17 cellular contexts compared by ENCODE assay signal in genomic region chr18:69755856-69756496, GRCh38.
DNase-seq lines count a peak whose midpoint lies in the region; ATAC-seq lines count a peak whose summit lies in the region.
"Had no signal": no experiment of that assay in that cellular context is flagged by ENCODE, and none has a peak within 500 bp of the region (broad histone marks: within the 10 kb centered on the region; RNA-seq: fewer than 3 reads in every experiment).

No MANE protein-coding gene starts in this region.

- H3K27me3 Mint-ChIP-seq in activated naive CD4-positive, alpha-beta T cell treated with anti-CD3 and anti-CD28 coated beads for 36 hours (ENCODE audit: low read depth) = no peaks in the 10 kb centered on the region
- H3K27me3 Mint-ChIP-seq in CD8-positive, alpha-beta memory T cell = no peaks in the 10 kb centered on the region
- peaks cover 2% of the 10 kb centered on the region for H3K27me3 Mint-ChIP-seq in T-helper 2 cell treated with Interferon-gamma antibody and Interleukin-4, amounts not matched to agents 5 μg/mL and 100 μg/mL, for 36 hours (ENCODE audit: low read depth)
- no peaks in the 10 kb centered on the region for H3K27me3 Mint-ChIP-seq in naive thymus-derived CD4-positive, alpha-beta T cell

- H3K36me3 Mint-ChIP-seq in activated naive CD4-positive, alpha-beta T cell treated with anti-CD3 and anti-CD28 coated beads for 36 hours (ENCODE audit: low read depth) = peaks cover 8% of the 10 kb centered on the region
- H3K36me3 Mint-ChIP-seq in CD8-positive, alpha-beta memory T cell = peaks cover 0 to 10% (median 9%) of the 10 kb centered on the region in 3 donors
- H3K36me3 Mint-ChIP-seq in T-helper 2 cell treated with Interferon-gamma antibody and Interleukin-4, amounts not matched to agents 5 μg/mL and 100 μg/mL, for 36 hours (ENCODE audit: low read depth) = peaks cover 6% of the 10 kb centered on the region
- peaks cover 11 to 29% (median 19%) of the 10 kb centered on the region in 5 donors for H3K36me3 Mint-ChIP-seq in naive thymus-derived CD4-positive, alpha-beta T cell
- H3K36me3 Mint-ChIP-seq: CD14-positive monocyte had no signal

- POLR2A ChIA-PET in CD8-positive, alpha-beta memory T cell (lab: Charles Lee) = no interaction called here
- POLR2A ChIA-PET in naive thymus-derived CD4-positive, alpha-beta T cell (lab: Charles Lee) = interaction anchor here (1.9 kb wide), 1 partner anchor 201 kb away, joined by 5 read pairs; no protein-coding TSS in a partner anchor

- peaks cover 20% of the 10 kb centered on the region for H3K4me1 ChIP-seq in CD8-positive, alpha-beta memory T cell (ENCODE audit: insufficient read depth, low read length)
- H3K4me1 ChIP-seq in naive thymus-derived CD4-positive, alpha-beta T cell (ENCODE audit: control insufficient read depth in 2 of 2, insufficient read depth in 2 of 2, low read length in 2 of 2) = peaks cover 5 to 10% of the 10 kb centered on the region in 2 donors

- H3K9me3 ChIP-seq in CD8-positive, alpha-beta memory T cell (ENCODE audit: low read length) = no peaks in the 10 kb centered on the region
- peaks cover 0 to 6% (median 0%) of the 10 kb centered on the region in 3 experiments for H3K9me3 ChIP-seq in naive thymus-derived CD4-positive, alpha-beta T cell (ENCODE audit: control insufficient read depth in 2 of 3, low read length in 3 of 3)

- intact Hi-C loops in activated naive CD4-positive, alpha-beta T cell treated with anti-CD3 and anti-CD28 coated beads for 36 hours (cut with micrococcal nuclease) = no loop called here
- intact Hi-C loops in naive thymus-derived CD4-positive, alpha-beta T cell (cut with micrococcal nuclease) = no loop called here

- ATAC-seq in naive thymus-derived CD4-positive, alpha-beta T cell = peak; percentile 58
- ATAC-seq: PC-3 had no signal

- in situ Hi-C loops in KBM-7 (cut with MboI; ENCODE audit: low pct_unique_long_range_greater_than_20kb, low sequenced_read_pairs) = no loop called here

- H3K36me3 ChIP-seq in CD8-positive, alpha-beta memory T cell (ENCODE audit: insufficient read depth, low read length) = no peaks in the 10 kb centered on the region
- no peaks in the 10 kb centered on the region for H3K36me3 ChIP-seq in naive thymus-derived CD4-positive, alpha-beta T cell (ENCODE audit: control insufficient read depth in 2 of 3, insufficient read depth in 3 of 3, low read length in 3 of 3)

- no peak overlapping the region for H3K4me3 Mint-ChIP-seq in activated naive CD4-positive, alpha-beta T cell treated with anti-CD3 and anti-CD28 coated beads for 36 hours
- peak overlapping the region in 5 of 7 donors; percentile 2 to 76 (median 35) for H3K4me3 Mint-ChIP-seq in CD8-positive, alpha-beta memory T cell
- peak overlapping the region; percentile 0 for H3K4me3 Mint-ChIP-seq in T-helper 2 cell treated with Interferon-gamma antibody and Interleukin-4, amounts not matched to agents 5 μg/mL and 100 μg/mL, for 36 hours
- H3K4me3 Mint-ChIP-seq in naive thymus-derived CD4-positive, alpha-beta T cell = peak overlapping the region; percentile 2 to 63 (median 30)
- H3K4me3 Mint-ChIP-seq: CD14-positive monocyte, H9 had no signal

- DNase-seq in activated naive CD4-positive, alpha-beta T cell treated with anti-CD3 and anti-CD28 coated beads for 36 hours = no peak
- DNase-seq in activated naive CD4-positive, alpha-beta T cell (lab: John Stamatoyannopoulos, UW) = no peak
- peak in 2 of 5 donors; percentile 18 to 47 for DNase-seq in CD8-positive, alpha-beta memory T cell
- DNase-seq in T-helper 2 cell treated with Interferon-gamma antibody and Interleukin-4, amounts not matched to agents 5 μg/mL and 100 μg/mL, for 36 hours (ENCODE audit: low spot score) = no peak
- peak in 7 of 9 donors; percentile 11 to 66 (median 47) for DNase-seq in naive thymus-derived CD4-positive, alpha-beta T cell
- no peak for DNase-seq in stimulated activated CD4-positive, alpha-beta T cell treated with anti-CD3 and anti-CD28 coated beads, Interleukin-1b, Interleukin-23, amount 100 ng/mL, for 48 hours
- no peak for DNase-seq in KBM-7
- DNase-seq: ACHN, AML-193, H9, Karpas-422, NCI-H1105, NCI-H1694, NCI-H510A treated with DMSO at 0.1 percent for 48 hours, NCI-H82, PC-3 had no signal

- CTCF ChIA-PET in activated naive CD4-positive, alpha-beta T cell treated with anti-CD3 and anti-CD28 coated beads for 36 hours (lab: Charles Lee) = no interaction called here
- CTCF ChIA-PET in CD8-positive, alpha-beta memory T cell (lab: Charles Lee) = no interaction called here
- CTCF ChIA-PET in naive thymus-derived CD4-positive, alpha-beta T cell (lab: Charles Lee) = interaction anchor here (1.0 kb wide), 1 partner anchor 51 kb away, joined by 3 read pairs; no protein-coding TSS in a partner anchor

- H3K27me3 ChIP-seq in CD8-positive, alpha-beta memory T cell (ENCODE audit: insufficient read depth, low read length, poor library complexity, severe bottlenecking) = no peaks in the 10 kb centered on the region
- no peaks in the 10 kb centered on the region for H3K27me3 ChIP-seq in naive thymus-derived CD4-positive, alpha-beta T cell (ENCODE audit: control insufficient read depth in 2 of 2, insufficient read depth in 2 of 2, low read length in 2 of 2)

- peaks cover 39% of the 10 kb centered on the region for H3K4me1 Mint-ChIP-seq in activated naive CD4-positive, alpha-beta T cell treated with anti-CD3 and anti-CD28 coated beads for 36 hours (ENCODE audit: low read depth)
- H3K4me1 Mint-ChIP-seq in CD8-positive, alpha-beta memory T cell = peaks cover 17 to 44% (median 43%) of the 10 kb centered on the region in 3 donors
- peaks cover 11% of the 10 kb centered on the region for H3K4me1 Mint-ChIP-seq in T-helper 2 cell treated with Interferon-gamma antibody and Interleukin-4, amounts not matched to agents 5 μg/mL and 100 μg/mL, for 36 hours (ENCODE audit: low read depth)
- H3K4me1 Mint-ChIP-seq in naive thymus-derived CD4-positive, alpha-beta T cell = peaks cover 17 to 60% (median 48%) of the 10 kb centered on the region in 7 donors
- H3K4me1 Mint-ChIP-seq: CD14-positive monocyte had no signal

- no peak overlapping the region for H3K27ac ChIP-seq in CD8-positive, alpha-beta memory T cell (ENCODE audit: low read depth, low read length)
- no peak overlapping the region for H3K27ac ChIP-seq in naive thymus-derived CD4-positive, alpha-beta T cell (ENCODE audit: low read depth, low read length)

- H3K4me3 ChIP-seq in CD8-positive, alpha-beta memory T cell (ENCODE audit: low read length) = no peak overlapping the region
- no peak overlapping the region for H3K4me3 ChIP-seq in naive thymus-derived CD4-positive, alpha-beta T cell (ENCODE audit: low read length)

- H3K9me3 Mint-ChIP-seq in activated naive CD4-positive, alpha-beta T cell treated with anti-CD3 and anti-CD28 coated beads for 36 hours = peaks cover 10% of the 10 kb centered on the region
- H3K9me3 Mint-ChIP-seq in CD8-positive, alpha-beta memory T cell = peaks cover 0 to 6% (median 3%) of the 10 kb centered on the region in 5 donors
- peaks cover 4% of the 10 kb centered on the region for H3K9me3 Mint-ChIP-seq in T-helper 2 cell treated with Interferon-gamma antibody and Interleukin-4, amounts not matched to agents 5 μg/mL and 100 μg/mL, for 36 hours
- peaks cover 4 to 39% (median 18%) of the 10 kb centered on the region in 11 donors for H3K9me3 Mint-ChIP-seq in naive thymus-derived CD4-positive, alpha-beta T cell

- peak overlapping the region; percentile 3 for H3K27ac Mint-ChIP-seq in activated naive CD4-positive, alpha-beta T cell treated with anti-CD3 and anti-CD28 coated beads for 36 hours
- peak overlapping the region in 5 of 8 donors; percentile 1 to 42 (median 27) for H3K27ac Mint-ChIP-seq in CD8-positive, alpha-beta memory T cell
- peak overlapping the region; percentile 27 for H3K27ac Mint-ChIP-seq in T-helper 2 cell treated with Interferon-gamma antibody and Interleukin-4, amounts not matched to agents 5 μg/mL and 100 μg/mL, for 36 hours
- H3K27ac Mint-ChIP-seq in naive thymus-derived CD4-positive, alpha-beta T cell = peak overlapping the region; percentile 12 to 86 (median 61)
- H3K27ac Mint-ChIP-seq: CD14-positive monocyte had no signal

Comparison
In these comparisons a context has a peak if more than half of its experiments do, and no peak if none do; other contexts are left out.
1. DNase-seq: peak in naive thymus-derived CD4-positive, alpha-beta T cell (7 of 9); none in activated naive CD4-positive, alpha-beta T cell treated with anti-CD3 and anti-CD28 coated beads for 36 hours (single experiment), activated naive CD4-positive, alpha-beta T cell (0 of 4), T-helper 2 cell treated with Interferon-gamma antibody and Interleukin-4, amounts not matched to agents 5 μg/mL and 100 μg/mL, for 36 hours (single experiment), stimulated activated CD4-positive, alpha-beta T cell treated with anti-CD3 and anti-CD28 coated beads, Interleukin-1b, Interleukin-23, amount 100 ng/mL, for 48 hours (single experiment) and KBM-7 (single experiment).
2. H3K27ac Mint-ChIP-seq: peak in every context shown above with its lines; median percentile 61 in naive thymus-derived CD4-positive, alpha-beta T cell; 27 in CD8-positive, alpha-beta memory T cell; 27 in T-helper 2 cell treated with Interferon-gamma antibody and Interleukin-4, amounts not matched to agents 5 μg/mL and 100 μg/mL, for 36 hours; 3 in activated naive CD4-positive, alpha-beta T cell treated with anti-CD3 and anti-CD28 coated beads for 36 hours.